ENCODE assay signal across 1 cellular context in the genomic region with DNA sequence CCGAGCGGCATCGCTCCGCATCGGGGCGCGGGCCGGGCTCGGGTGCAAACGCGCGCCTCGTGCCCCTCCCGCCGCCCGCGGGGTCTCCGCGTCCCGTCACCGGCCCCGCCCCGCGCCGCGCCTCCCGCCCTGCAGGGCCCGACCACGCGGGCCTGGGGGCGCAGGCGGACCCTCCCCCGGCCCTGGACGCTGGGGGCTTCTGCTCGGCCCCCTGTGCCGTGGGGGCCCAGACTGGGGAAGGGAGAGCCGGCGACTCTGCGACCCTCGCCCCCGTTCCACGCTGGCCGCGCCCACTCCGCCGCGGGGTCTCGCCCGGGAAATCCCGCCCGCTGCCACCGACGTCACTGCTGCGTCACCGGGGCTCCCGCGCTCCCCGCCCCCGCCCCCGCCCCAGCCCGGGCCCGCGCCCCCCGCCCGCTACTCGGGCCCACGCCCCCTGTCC.
TF ChIP-seq lines count a peak whose summit lies in the region.

A gene (minus strand): TSS at position 63 of the 442 bp plus-strand sequence. CDS start 65,946 bp downstream, outside the sequence.

TF ChIP-seq in GM23338, 12 proteins besides CTCF, POLR2A, EP300 and RAD21 (continued from another document):
- TF ChIP-seq, protein P1, sequence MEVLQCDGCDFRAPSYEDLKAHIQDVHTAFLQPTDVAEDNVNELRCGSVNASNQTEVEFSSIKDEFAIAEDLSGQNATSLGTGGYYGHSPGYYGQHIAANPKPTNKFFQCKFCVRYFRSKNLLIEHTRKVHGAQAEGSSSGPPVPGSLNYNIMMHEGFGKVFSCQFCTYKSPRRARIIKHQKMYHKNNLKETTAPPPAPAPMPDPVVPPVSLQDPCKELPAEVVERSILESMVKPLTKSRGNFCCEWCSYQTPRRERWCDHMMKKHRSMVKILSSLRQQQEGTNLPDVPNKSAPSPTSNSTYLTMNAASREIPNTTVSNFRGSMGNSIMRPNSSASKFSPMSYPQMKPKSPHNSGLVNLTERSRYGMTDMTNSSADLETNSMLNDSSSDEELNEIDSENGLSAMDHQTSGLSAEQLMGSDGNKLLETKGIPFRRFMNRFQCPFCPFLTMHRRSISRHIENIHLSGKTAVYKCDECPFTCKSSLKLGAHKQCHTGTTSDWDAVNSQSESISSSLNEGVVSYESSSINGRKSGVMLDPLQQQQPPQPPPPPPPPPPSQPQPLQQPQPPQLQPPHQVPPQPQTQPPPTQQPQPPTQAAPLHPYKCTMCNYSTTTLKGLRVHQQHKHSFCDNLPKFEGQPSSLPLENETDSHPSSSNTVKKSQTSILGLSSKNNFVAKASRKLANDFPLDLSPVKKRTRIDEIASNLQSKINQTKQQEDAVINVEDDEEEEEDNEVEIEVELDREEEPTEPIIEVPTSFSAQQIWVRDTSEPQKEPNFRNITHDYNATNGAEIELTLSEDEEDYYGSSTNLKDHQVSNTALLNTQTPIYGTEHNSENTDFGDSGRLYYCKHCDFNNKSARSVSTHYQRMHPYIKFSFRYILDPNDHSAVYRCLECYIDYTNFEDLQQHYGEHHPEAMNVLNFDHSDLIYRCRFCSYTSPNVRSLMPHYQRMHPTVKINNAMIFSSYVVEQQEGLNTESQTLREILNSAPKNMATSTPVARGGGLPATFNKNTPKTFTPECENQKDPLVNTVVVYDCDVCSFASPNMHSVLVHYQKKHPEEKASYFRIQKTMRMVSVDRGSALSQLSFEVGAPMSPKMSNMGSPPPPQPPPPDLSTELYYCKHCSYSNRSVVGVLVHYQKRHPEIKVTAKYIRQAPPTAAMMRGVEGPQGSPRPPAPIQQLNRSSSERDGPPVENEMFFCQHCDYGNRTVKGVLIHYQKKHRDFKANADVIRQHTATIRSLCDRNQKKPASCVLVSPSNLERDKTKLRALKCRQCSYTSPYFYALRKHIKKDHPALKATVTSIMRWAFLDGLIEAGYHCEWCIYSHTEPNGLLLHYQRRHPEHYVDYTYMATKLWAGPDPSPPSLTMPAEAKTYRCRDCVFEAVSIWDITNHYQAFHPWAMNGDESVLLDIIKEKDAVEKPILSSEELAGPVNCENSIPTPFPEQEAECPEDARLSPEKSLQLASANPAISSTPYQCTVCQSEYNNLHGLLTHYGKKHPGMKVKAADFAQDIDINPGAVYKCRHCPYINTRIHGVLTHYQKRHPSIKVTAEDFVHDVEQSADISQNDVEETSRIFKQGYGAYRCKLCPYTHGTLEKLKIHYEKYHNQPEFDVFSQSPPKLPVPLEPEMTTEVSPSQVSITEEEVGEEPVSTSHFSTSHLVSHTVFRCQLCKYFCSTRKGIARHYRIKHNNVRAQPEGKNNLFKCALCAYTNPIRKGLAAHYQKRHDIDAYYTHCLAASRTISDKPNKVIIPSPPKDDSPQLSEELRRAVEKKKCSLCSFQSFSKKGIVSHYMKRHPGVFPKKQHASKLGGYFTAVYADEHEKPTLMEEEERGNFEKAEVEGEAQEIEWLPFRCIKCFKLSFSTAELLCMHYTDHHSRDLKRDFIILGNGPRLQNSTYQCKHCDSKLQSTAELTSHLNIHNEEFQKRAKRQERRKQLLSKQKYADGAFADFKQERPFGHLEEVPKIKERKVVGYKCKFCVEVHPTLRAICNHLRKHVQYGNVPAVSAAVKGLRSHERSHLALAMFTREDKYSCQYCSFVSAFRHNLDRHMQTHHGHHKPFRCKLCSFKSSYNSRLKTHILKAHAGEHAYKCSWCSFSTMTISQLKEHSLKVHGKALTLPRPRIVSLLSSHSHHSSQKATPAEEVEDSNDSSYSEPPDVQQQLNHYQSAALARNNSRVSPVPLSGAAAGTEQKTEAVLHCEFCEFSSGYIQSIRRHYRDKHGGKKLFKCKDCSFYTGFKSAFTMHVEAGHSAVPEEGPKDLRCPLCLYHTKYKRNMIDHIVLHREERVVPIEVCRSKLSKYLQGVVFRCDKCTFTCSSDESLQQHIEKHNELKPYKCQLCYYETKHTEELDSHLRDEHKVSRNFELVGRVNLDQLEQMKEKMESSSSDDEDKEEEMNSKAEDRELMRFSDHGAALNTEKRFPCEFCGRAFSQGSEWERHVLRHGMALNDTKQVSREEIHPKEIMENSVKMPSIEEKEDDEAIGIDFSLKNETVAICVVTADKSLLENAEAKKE (CRISPR knock-in tag; IDR thresholded peaks at IDR 0.05): no peak
- no peak for TF ChIP-seq JUNB (IDR thresholded peaks at IDR 0.05; ENCODE audit: unreplicated experiment)
